30 cellular contexts compared by ENCODE assay signal in genomic region chr1:111063595-111063994, GRCh38.
"Had no signal": no experiment of that assay in that cellular context is flagged by ENCODE, and none has a peak within 500 bp of the region (broad histone marks: within the 10 kb centered on the region; RNA-seq: fewer than 3 reads in every experiment).

No MANE protein-coding gene starts in this region.

- H3K27ac ChIP-seq: colonic mucosa, coronary artery, dorsolateral prefrontal cortex, epithelial cell of prostate, esophagus muscularis mucosa, esophagus squamous epithelium, foreskin keratinocyte, gastrocnemius medialis, gastroesophageal sphincter, heart left ventricle, heart right ventricle, hepatocyte had no signal

- H2AFZ ChIP-seq: hepatocyte had no signal

- ATAC-seq: effector memory CD8-positive, alpha-beta T cell; esophagus mucosa; foreskin keratinocyte; gastrocnemius medialis; gastroesophageal sphincter; heart left ventricle; heart right ventricle had no signal

- H3K4me3 ChIP-seq: colonic mucosa, coronary artery, dorsolateral prefrontal cortex, esophagus muscularis mucosa, esophagus squamous epithelium, gastroesophageal sphincter, heart left ventricle, heart right ventricle, hepatocyte had no signal

- H3K4me1 ChIP-seq: colonic mucosa, esophagus muscularis mucosa, esophagus squamous epithelium, foreskin keratinocyte, gastrocnemius medialis, gastroesophageal sphincter, heart left ventricle, heart right ventricle had no signal

- DNase-seq: colonic mucosa; cortex of kidney; dermis blood vessel endothelial cell; dorsolateral prefrontal cortex; effector CD4-positive, alpha-beta T cell; effector CD8-positive, alpha-beta T cell; effector memory CD4-positive, alpha-beta T cell; effector memory CD8-positive, alpha-beta T cell; endodermal cell; erythroblast; esophagus squamous epithelium; foreskin fibroblast; foreskin keratinocyte; foreskin melanocyte; gastrocnemius medialis; glutamatergic neuron; head of caudate nucleus; heart left ventricle; heart right ventricle had no signal

- H3K4me3 Mint-ChIP-seq: dendritic cell treated with granulocyte-macrophage colony-stimulating factor and Interleukin-4, amounts not matched to agents 40 ng/mL and 50 ng/mL, for 4 days; effector memory CD8-positive, alpha-beta T cell; endodermal cell had no signal

- H3K79me2 ChIP-seq: hepatocyte had no signal

- H3K4me2 ChIP-seq: hepatocyte had no signal

- H3K27ac Mint-ChIP-seq: dendritic cell treated with granulocyte-macrophage colony-stimulating factor and Interleukin-4, amounts not matched to agents 40 ng/mL and 50 ng/mL, for 4 days; effector memory CD8-positive, alpha-beta T cell; endodermal cell had no signal

- H3K9me3 ChIP-seq: colonic mucosa, gastrocnemius medialis had no signal

- H3K27me3 ChIP-seq: colonic mucosa, esophagus muscularis mucosa, esophagus squamous epithelium, foreskin keratinocyte, gastrocnemius medialis, gastroesophageal sphincter, heart left ventricle, heart right ventricle, hepatocyte had no signal

- H3K36me3 ChIP-seq: colonic mucosa, esophagus muscularis mucosa, esophagus squamous epithelium, gastrocnemius medialis, gastroesophageal sphincter, heart left ventricle, heart right ventricle had no signal

- FAIRE-seq: colon, endometrium, endothelial cell of umbilical vein, frontal cortex had no signal
